Comparison of ENCODE assay signal across 1 cellular context in genomic region chr1:222712253-222713090, GRCh38.
A peak's percentile ranks its signal among the peaks of the same experiment; 100 is the strongest.
TF ChIP-seq lines count a peak whose summit lies in the region.

Gene AIDA (minus strand): TSS chr1:222712491. CDS start chr1:222712317, 174 bp downstream.
Gene BROX (plus strand): TSS chr1:222712564. CDS start chr1:222715700, 3,136 bp downstream.

TF ChIP-seq in K562, 482 proteins besides CTCF, POLR2A, EP300 and RAD21 (continued from another document and continues in another):
- TF ChIP-seq CEBPZ (IDR thresholded peaks at IDR 0.05; ENCODE audit: borderline replicate concordance, low read depth, low read length) (no peak), ZNF134 (CRISPR knock-in tag; conservative IDR thresholded peaks at IDR 0.05) (peak; percentile 58), STAG1 (CRISPR knock-in tag; IDR thresholded peaks at IDR 0.05; ENCODE audit: borderline replicate concordance) (no peak), MXD1 (CRISPR knock-in tag; IDR thresholded peaks at IDR 0.05; ENCODE audit: borderline replicate concordance, poor library complexity, severe bottlenecking) (peak; percentile 28), RFX7 (CRISPR knock-in tag; IDR thresholded peaks at IDR 0.05) (0 out of 2 replicates have a peak, but pooled peaks have one; percentile 7), MAX (CRISPR knock-in tag; IDR thresholded peaks at IDR 0.05) (no peak; the same call in 1 of the 2 replicates), ZNF239 (CRISPR knock-in tag; IDR thresholded peaks at IDR 0.05) (peak; percentile 39), NCOA1 (IDR thresholded peaks at IDR 0.05; ENCODE audit: low read depth) (0 out of 2 replicates have a peak, but pooled peaks have one; percentile 11), EP400 (IDR thresholded peaks at IDR 0.05) (peak; percentile 91), OTX1 (CRISPR knock-in tag; IDR thresholded peaks at IDR 0.05) (peak; percentile 78), SP2 (IDR thresholded peaks at IDR 0.05; ENCODE audit: extremely low read depth, low read depth, low read length, poor library complexity, severe bottlenecking) (no peak), TAF15 (IDR thresholded peaks at IDR 0.05; ENCODE audit: low read depth, low read length) (no peak), NONO (IDR thresholded peaks at IDR 0.05; ENCODE audit: low read depth in 2 of 2, low read length in 1 of 2) (no peak), BCLAF1 (IDR thresholded peaks at IDR 0.05; ENCODE audit: borderline replicate concordance in 1 of 2, control insufficient read depth in 1 of 2, low read depth in 2 of 2, low read length in 1 of 2) (no peak), SRSF9 (IDR thresholded peaks at IDR 0.05; ENCODE audit: borderline replicate concordance, low read depth, low read length) (no peak), HMGXB4 (CRISPR knock-in tag; IDR thresholded peaks at IDR 0.05) (no peak), ZNF140 (CRISPR knock-in tag; IDR thresholded peaks at IDR 0.05) (no peak), CEBPB (tag; IDR thresholded peaks at IDR 0.05) (peak; percentile 46; the same call in 1 of the 2 replicates), ETV1 (tag; conservative IDR thresholded peaks at IDR 0.05; ENCODE audit: low read depth) (peak; percentile 64; the same call in 1 of the 2 replicates), SMARCE1 (IDR thresholded peaks at IDR 0.05) (no peak), DLX4 (CRISPR knock-in tag; IDR thresholded peaks at IDR 0.05) (no peak), PATZ1 (CRISPR knock-in tag; IDR thresholded peaks at IDR 0.05; ENCODE audit: borderline replicate concordance) (no peak; the same call in 1 of the 2 replicates), HDAC1 (IDR thresholded peaks at IDR 0.05) (peak in 1 of 2 experiments; percentile 75; a peak in 2 of 4 replicates), ARID4B (CRISPR knock-in tag; IDR thresholded peaks at IDR 0.05) (peak; percentile 92), RUNX1 (IDR thresholded peaks at IDR 0.05; ENCODE audit: low read depth) (0 out of 2 replicates have a peak, but pooled peaks have one; percentile 45), AFF4 (CRISPR knock-in tag; IDR thresholded peaks at IDR 0.05) (no peak; the same call in 1 of the 2 replicates), IRF1 (CRISPR knock-in tag; IDR thresholded peaks at IDR 0.05; ENCODE audit: borderline replicate concordance) (0 out of 2 replicates have a peak, but pooled peaks have one; percentile 15)
